ENCODE assay signal across 1 cellular context in genomic region chr20:33443512-33444239, GRCh38.
TF ChIP-seq lines count a peak whose summit lies in the region.

Gene SNTA1 (minus strand): TSS chr20:33443763. CDS start chr20:33443620, 143 bp downstream.

TF ChIP-seq in HEK293, 187 proteins besides CTCF, POLR2A, EP300 and RAD21 (continued from another document):
- TF ChIP-seq ATF2 (tag by site-specific recombination; IDR thresholded peaks at IDR 0.05; ENCODE audit: low read depth) = no peak
- TF ChIP-seq, protein P1, sequence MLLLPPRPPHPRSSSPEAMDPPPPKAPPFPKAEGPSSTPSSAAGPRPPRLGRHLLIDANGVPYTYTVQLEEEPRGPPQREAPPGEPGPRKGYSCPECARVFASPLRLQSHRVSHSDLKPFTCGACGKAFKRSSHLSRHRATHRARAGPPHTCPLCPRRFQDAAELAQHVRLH (tag by site-specific recombination; IDR thresholded peaks at IDR 0.05) = no peak
- no peak for TF ChIP-seq ZNF777 (tag by site-specific recombination; IDR thresholded peaks at IDR 0.05; ENCODE audit: borderline replicate concordance)
- TF ChIP-seq KLF16 (tag by site-specific recombination; IDR thresholded peaks at IDR 0.05) = no peak
- TF ChIP-seq YY1 (tag by site-specific recombination; IDR thresholded peaks at IDR 0.05) = 0 out of 2 replicates have a peak, but pooled peaks have one; percentile 16
- TF ChIP-seq KLF10 (tag by site-specific recombination; IDR thresholded peaks at IDR 0.05) = peak; percentile 62
- peak; percentile 83 for TF ChIP-seq ZBTB8A (tag by site-specific recombination; IDR thresholded peaks at IDR 0.05)
- no peak for TF ChIP-seq ZNF791 (tag by site-specific recombination; IDR thresholded peaks at IDR 0.05)
- TF ChIP-seq GLIS1 (tag by site-specific recombination; IDR thresholded peaks at IDR 0.05) = peak; percentile 48
- TF ChIP-seq ZBTB17 (tag by site-specific recombination; IDR thresholded peaks at IDR 0.05) = peak; percentile 97
- no peak for TF ChIP-seq ZNF549 (tag by site-specific recombination; IDR thresholded peaks at IDR 0.05)
- 0 out of 2 replicates have a peak, but pooled peaks have one; percentile 46 for TF ChIP-seq ZNF677 (tag by site-specific recombination; IDR thresholded peaks at IDR 0.05)
- TF ChIP-seq BCL11B (tag by site-specific recombination; IDR thresholded peaks at IDR 0.05; ENCODE audit: low read depth) = no peak
- peak; percentile 57 for TF ChIP-seq KLF1 (tag by site-specific recombination; IDR thresholded peaks at IDR 0.05)
- peak; percentile 15; the same call in 1 of the 2 replicates for TF ChIP-seq INSM2 (tag by site-specific recombination; IDR thresholded peaks at IDR 0.05)
- no peak for TF ChIP-seq ZSCAN30 (tag by site-specific recombination; IDR thresholded peaks at IDR 0.05)
- TF ChIP-seq ZXDB (tag by site-specific recombination; IDR thresholded peaks at IDR 0.05) = peak; percentile 48; the same call in 1 of the 2 replicates
- peak; percentile 62 for TF ChIP-seq PATZ1 (tag by site-specific recombination; IDR thresholded peaks at IDR 0.05)
- peak; percentile 21; the same call in 1 of the 2 replicates for TF ChIP-seq ZEB2 (tag by site-specific recombination; IDR thresholded peaks at IDR 0.05)
- peak; percentile 22; the same call in 1 of the 2 replicates for TF ChIP-seq OVOL3 (tag by site-specific recombination; IDR thresholded peaks at IDR 0.05)
- TF ChIP-seq GLIS2 (tag by site-specific recombination; IDR thresholded peaks at IDR 0.05) = peak; percentile 81
- TF ChIP-seq, protein P2, sequence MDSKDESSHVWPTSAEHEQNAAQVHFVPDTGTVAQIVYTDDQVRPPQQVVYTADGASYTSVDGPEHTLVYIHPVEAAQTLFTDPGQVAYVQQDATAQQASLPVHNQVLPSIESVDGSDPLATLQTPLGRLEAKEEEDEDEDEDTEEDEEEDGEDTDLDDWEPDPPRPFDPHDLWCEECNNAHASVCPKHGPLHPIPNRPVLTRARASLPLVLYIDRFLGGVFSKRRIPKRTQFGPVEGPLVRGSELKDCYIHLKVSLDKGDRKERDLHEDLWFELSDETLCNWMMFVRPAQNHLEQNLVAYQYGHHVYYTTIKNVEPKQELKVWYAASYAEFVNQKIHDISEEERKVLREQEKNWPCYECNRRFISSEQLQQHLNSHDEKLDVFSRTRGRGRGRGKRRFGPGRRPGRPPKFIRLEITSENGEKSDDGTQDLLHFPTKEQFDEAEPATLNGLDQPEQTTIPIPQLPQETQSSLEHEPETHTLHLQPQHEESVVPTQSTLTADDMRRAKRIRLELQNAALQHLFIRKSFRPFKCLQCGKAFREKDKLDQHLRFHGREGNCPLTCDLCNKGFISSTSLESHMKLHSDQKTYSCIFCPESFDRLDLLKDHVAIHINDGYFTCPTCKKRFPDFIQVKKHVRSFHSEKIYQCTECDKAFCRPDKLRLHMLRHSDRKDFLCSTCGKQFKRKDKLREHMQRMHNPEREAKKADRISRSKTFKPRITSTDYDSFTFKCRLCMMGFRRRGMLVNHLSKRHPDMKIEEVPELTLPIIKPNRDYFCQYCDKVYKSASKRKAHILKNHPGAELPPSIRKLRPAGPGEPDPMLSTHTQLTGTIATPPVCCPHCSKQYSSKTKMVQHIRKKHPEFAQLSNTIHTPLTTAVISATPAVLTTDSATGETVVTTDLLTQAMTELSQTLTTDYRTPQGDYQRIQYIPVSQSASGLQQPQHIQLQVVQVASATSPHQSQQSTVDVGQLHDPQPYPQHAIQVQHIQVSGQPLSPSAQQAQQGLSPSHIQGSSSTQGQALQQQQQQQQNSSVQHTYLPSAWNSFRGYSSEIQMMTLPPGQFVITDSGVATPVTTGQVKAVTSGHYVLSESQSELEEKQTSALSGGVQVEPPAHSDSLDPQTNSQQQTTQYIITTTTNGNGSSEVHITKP (tag by site-specific recombination; IDR thresholded peaks at IDR 0.05) = peak; percentile 21
- no peak for TF ChIP-seq ZNF610 (tag by site-specific recombination; IDR thresholded peaks at IDR 0.05; ENCODE audit: borderline replicate concordance)
- TF ChIP-seq GLI2 (tag by site-specific recombination; IDR thresholded peaks at IDR 0.05; ENCODE audit: borderline replicate concordance, low read depth) = no peak
- peak; percentile 82 for TF ChIP-seq SP2 (tag by site-specific recombination; IDR thresholded peaks at IDR 0.05)
- TF ChIP-seq, protein P3, sequence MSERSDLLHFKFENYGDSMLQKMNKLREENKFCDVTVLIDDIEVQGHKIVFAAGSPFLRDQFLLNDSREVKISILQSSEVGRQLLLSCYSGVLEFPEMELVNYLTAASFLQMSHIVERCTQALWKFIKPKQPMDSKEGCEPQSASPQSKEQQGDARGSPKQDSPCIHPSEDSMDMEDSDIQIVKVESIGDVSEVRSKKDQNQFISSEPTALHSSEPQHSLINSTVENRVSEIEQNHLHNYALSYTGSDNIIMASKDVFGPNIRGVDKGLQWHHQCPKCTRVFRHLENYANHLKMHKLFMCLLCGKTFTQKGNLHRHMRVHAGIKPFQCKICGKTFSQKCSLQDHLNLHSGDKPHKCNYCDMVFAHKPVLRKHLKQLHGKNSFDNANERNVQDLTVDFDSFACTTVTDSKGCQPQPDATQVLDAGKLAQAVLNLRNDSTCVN (tag by site-specific recombination; optimal IDR thresholded peaks at IDR 0.05) = peak; percentile 60
- TF ChIP-seq SP3 (tag by site-specific recombination; IDR thresholded peaks at IDR 0.05) = peak; percentile 87
- 0 out of 2 replicates have a peak, but pooled peaks have one; percentile 49 for TF ChIP-seq ZBTB20 (tag by site-specific recombination; IDR thresholded peaks at IDR 0.05)
- TF ChIP-seq, protein P4, sequence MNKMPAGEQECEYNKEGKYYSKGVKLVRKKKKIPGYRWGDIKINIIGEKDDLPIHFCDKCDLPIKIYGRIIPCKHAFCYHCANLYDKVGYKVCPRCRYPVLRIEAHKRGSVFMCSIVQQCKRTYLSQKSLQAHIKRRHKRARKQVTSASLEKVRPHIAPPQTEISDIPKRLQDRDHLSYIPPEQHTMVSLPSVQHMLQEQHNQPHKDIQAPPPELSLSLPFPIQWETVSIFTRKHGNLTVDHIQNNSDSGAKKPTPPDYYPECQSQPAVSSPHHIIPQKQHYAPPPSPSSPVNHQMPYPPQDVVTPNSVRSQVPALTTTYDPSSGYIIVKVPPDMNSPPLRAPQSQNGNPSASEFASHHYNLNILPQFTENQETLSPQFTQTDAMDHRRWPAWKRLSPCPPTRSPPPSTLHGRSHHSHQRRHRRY (tag by site-specific recombination; IDR thresholded peaks at IDR 0.05) = no peak
- peak; percentile 71; the same call in 1 of the 2 replicates for TF ChIP-seq KLF8 (tag by site-specific recombination; IDR thresholded peaks at IDR 0.05)
